ENCODE assay signal across 8 cellular contexts in genomic region chr19:11373166-11373884, GRCh38. TPM values are rescaled to one million over a fixed set of nuclear protein-coding genes. Genes with fewer than 3 reads are reported as not detected.
DNase-seq lines count a peak whose midpoint lies in the region; ATAC-seq and TF ChIP-seq lines count a peak whose summit lies in the region.

No MANE protein-coding gene starts in this region.

- no peaks in the 10 kb centered on the region for H3K36me3 ChIP-seq in SK-N-SH (replicated peaks in 1 of 2; ENCODE audit: control insufficient read depth in 1 of 2, insufficient read depth in 2 of 2, low read length in 1 of 2)
- H3K36me3 ChIP-seq in smooth muscle cell (ENCODE audit: low read depth): no peaks in the 10 kb centered on the region
- H3K36me3 ChIP-seq in spleen: peaks cover 0 to 40% (median 5%) of the 10 kb centered on the region in 6 donors

- peak overlapping the region; percentile 4; the same call in 1 of the 2 replicates for H2AFZ ChIP-seq in SK-N-SH (ENCODE audit: low read depth)
- no peak overlapping the region for H2AFZ ChIP-seq in smooth muscle cell (ENCODE audit: low read depth)

- H3K27me3 ChIP-seq in SK-N-SH (ENCODE audit: insufficient read depth): no peaks in the 10 kb centered on the region
- no peaks in the 10 kb centered on the region for H3K27me3 ChIP-seq in smooth muscle cell (ENCODE audit: low read depth)
- no peaks in the 10 kb centered on the region for H3K27me3 ChIP-seq in spleen (replicated peaks in 1 of 7)

- no peaks in the 10 kb centered on the region for H3K9me2 ChIP-seq in SK-N-SH

- DNase-seq in SK-N-SH: peak; percentile 86
- DNase-seq in NCI-H2171 (lab: John Stamatoyannopoulos, UW): peak; percentile 77
- peak; percentile 74 for DNase-seq in cerebellum (ENCODE audit: low spot score)
- no peak for DNase-seq in smooth muscle cell (lab: John Stamatoyannopoulos, UW; ENCODE audit: unreplicated experiment)
- DNase-seq in stimulated activated CD4-positive, alpha-beta T cell treated with anti-CD3 and anti-CD28 coated beads, Interleukin-2, amount 100 ng/mL, for 24 hours: no peak
- no peak for DNase-seq in spleen

- 52% methylated on average over 9 of the region's 10 CpGs for WGBS in SK-N-SH (ENCODE audit: low lambda C conversion rate)
- 61% methylated on average over 10 of the region's 10 CpGs for WGBS in smooth muscle cell (ENCODE audit: low lambda C conversion rate)
- 53 to 59% (median 56%) methylated on average over 10 of the region's 10 CpGs for WGBS in spleen, 5 donors

- no peaks in the 10 kb centered on the region for H4K20me1 ChIP-seq in SK-N-SH (ENCODE audit: insufficient read depth)
- H4K20me1 ChIP-seq in smooth muscle cell (ENCODE audit: low read depth): no peaks in the 10 kb centered on the region

- no peak for TF ChIP-seq POLR2A in spleen (IDR thresholded peaks at IDR 0.05)

- CTCF ChIA-PET in SK-N-SH (lab: Yijun Ruan, JAX): interaction anchor here (0.6 to 5.9 kb wide), 9 partner anchors 10 to 187 kb away, joined by 3 to 66 read pairs (median 4); partner anchors contain the start of genes EPOR and TSPAN16

- H3K4me1 ChIP-seq in SK-N-SH (ENCODE audit: control insufficient read depth in 1 of 2, insufficient read depth in 2 of 2, low read depth in 1 of 2, low read length in 1 of 2) (peaks cover 14 to 22% of the 10 kb centered on the region in 2 experiments), smooth muscle cell (ENCODE audit: low read depth) (peaks cover 7% of the 10 kb centered on the region), spleen (peaks cover 31 to 48% (median 38%) of the 10 kb centered on the region in 6 donors)

- H3K4me2 ChIP-seq in SK-N-SH (peak overlapping the region; percentile 84), smooth muscle cell (peak overlapping the region; percentile 78)

- intact Hi-C loops in spleen (cut with DNase I; ENCODE audit: low total_unique reads): no loop called here

- ATAC-seq in SK-N-SH treated with all-trans-retinoic acid at 6 μM for 48 hours (no peak), HG03025 (IDR thresholded peaks at IDR 0.05; ENCODE audit: low FRiP score, unreplicated experiment) (no peak)

- H3K4me3 ChIP-seq in SK-N-SH (ENCODE audit: low read depth in 2 of 2, low read length in 1 of 2): peak overlapping the region; percentile 58 to 62; a peak in 3 of 4 replicates
- no peak overlapping the region for H3K4me3 ChIP-seq in smooth muscle cell
- peak overlapping the region in 3 of 8 donors; percentile 57 to 72 (median 62) for H3K4me3 ChIP-seq in spleen

- H3K9me3 ChIP-seq in SK-N-SH (no peaks in the 10 kb centered on the region), smooth muscle cell (replicated peaks; ENCODE audit: low read depth) (no peaks in the 10 kb centered on the region), spleen (no peaks in the 10 kb centered on the region)

- H3F3A ChIP-seq in SK-N-SH (replicated peaks; ENCODE audit: insufficient read depth): peaks cover 22% of the 10 kb centered on the region
- peaks cover 3% of the 10 kb centered on the region for H3F3A ChIP-seq in smooth muscle cell (ENCODE audit: low read depth)

- H3K27ac ChIP-seq in SK-N-SH (ENCODE audit: low read depth in 2 of 2, low read length in 1 of 2): peak overlapping the region; percentile 19 to 72; a peak in 3 of 4 replicates
- no peak overlapping the region for H3K27ac ChIP-seq in smooth muscle cell (ENCODE audit: low read depth)
- H3K27ac ChIP-seq in spleen: peak overlapping the region in 3 of 8 donors; percentile 95 to 97 (median 95)

- H3K9ac ChIP-seq in SK-N-SH (no peak overlapping the region), smooth muscle cell (ENCODE audit: low read depth) (no peak overlapping the region)

- H3K79me2 ChIP-seq in SK-N-SH (ENCODE audit: insufficient read depth): peaks cover 11% of the 10 kb centered on the region
- no peaks in the 10 kb centered on the region for H3K79me2 ChIP-seq in smooth muscle cell (ENCODE audit: low read depth)

- TF ChIP-seq CTCF in SK-N-SH (IDR thresholded peaks at IDR 0.05): no peak
- TF ChIP-seq CTCF in smooth muscle cell (IDR thresholded peaks at IDR 0.05; ENCODE audit: borderline replicate concordance, insufficient read depth, poor library complexity, severe bottlenecking): no peak
- TF ChIP-seq CTCF in spleen (IDR thresholded peaks at IDR 0.05 in 8 of 11, conservative IDR thresholded peaks at IDR 0.05 in 3 of 11): no peak

- TF ChIP-seq EP300 in SK-N-SH (IDR thresholded peaks at IDR 0.05; ENCODE audit: borderline replicate concordance in 1 of 2, low read depth in 1 of 2, low read length in 1 of 2): 0 out of 4 replicates have a peak, but pooled peaks of 1 of the 2 experiments have one; percentile 11

- 0 out of 2 replicates have a peak, but pooled peaks have one; percentile 10 for TF ChIP-seq RAD21 in SK-N-SH (IDR thresholded peaks at IDR 0.05; ENCODE audit: low read length)

- POLR2A ChIA-PET in SK-N-SH (lab: Yijun Ruan, JAX): interaction anchor here (0.6 to 2.3 kb wide), 4 partner anchors 11 to 73 kb away, joined by 3 to 15 read pairs (median 4); partner anchors contain the start of genes CCDC159, EPOR and TMEM205

TF ChIP-seq in SK-N-SH, 30 proteins besides CTCF, POLR2A, EP300 and RAD21 (continues in another document):
- TF ChIP-seq YY1 (IDR thresholded peaks at IDR 0.05; ENCODE audit: low read depth): no peak
- peak; percentile 89 for TF ChIP-seq PBX3 (IDR thresholded peaks at IDR 0.05)
- no peak for TF ChIP-seq NRF1 (IDR thresholded peaks at IDR 0.05; ENCODE audit: low read depth, low read length)
- TF ChIP-seq FOSL2 (IDR thresholded peaks at IDR 0.05; ENCODE audit: borderline replicate concordance, low read depth): no peak
- peak; percentile 99 for TF ChIP-seq MXI1 (IDR thresholded peaks at IDR 0.05; ENCODE audit: low read depth, low read length)
- TF ChIP-seq RXRA (IDR thresholded peaks at IDR 0.05; ENCODE audit: borderline replicate concordance, low read depth): no peak

TF ChIP-seq in SK-N-SH treated with all-trans-retinoic acid at 6 μM for 48 hours, 23 proteins besides CTCF, POLR2A, EP300 and RAD21:
- TF ChIP-seq PPARA (CRISPR knock-in tag; IDR thresholded peaks at IDR 0.05; ENCODE audit: borderline replicate concordance) (no peak), ZFP30 (CRISPR knock-in tag; IDR thresholded peaks at IDR 0.05) (no peak), TOX (CRISPR knock-in tag; IDR thresholded peaks at IDR 0.05; ENCODE audit: borderline replicate concordance) (no peak)

RNA-seq across cellular contexts. Expression of gene SWSAP1, which starts 1.1 kb away (rescaled TPM):
- 2.8 and 3.0 TPM in 2 replicates for polyA plus RNA-seq in SK-N-SH (2012; rRNA removed)
- polyA plus RNA-seq in SK-N-SH (2012; cell fraction: cytosol; rRNA removed): 1.5 and 2.2 TPM in 2 replicates
- polyA plus RNA-seq in SK-N-SH (2012; cell fraction: nucleus; rRNA removed): 5.3 and 6.2 TPM in 2 replicates
- 0.64 TPM for total RNA-seq in cerebellum
- 0.99 and 1.3 TPM in 2 replicates for total RNA-seq in smooth muscle cell
- 2.7 and 2.8 TPM in 2 replicates for polyA plus RNA-seq in smooth muscle cell
- total RNA-seq in spleen: 1 to 10 TPM; 2.7 to 6.0 (median 4.0) TPM
- polyA plus RNA-seq in spleen: 1 to 10 TPM; 7.0 to 9.3 (median 8.3) TPM

RNA-seq across cellular contexts. Expression of gene EPOR, which starts 10.8 kb away (rescaled TPM):
- 15.4 and 16.8 TPM in 2 replicates for polyA plus RNA-seq in SK-N-SH (2012; rRNA removed)
- 5.3 and 7.9 TPM in 2 replicates for polyA plus RNA-seq in SK-N-SH (2012; cell fraction: cytosol; rRNA removed)
- 79.3 and 81.6 TPM in 2 replicates for polyA plus RNA-seq in SK-N-SH (2012; cell fraction: nucleus; rRNA removed)
- total RNA-seq in cerebellum: 3.3 TPM
- total RNA-seq in smooth muscle cell: 9.9 and 11.3 TPM in 2 replicates
- 24.9 and 27.4 TPM in 2 replicates for polyA plus RNA-seq in smooth muscle cell
- total RNA-seq in spleen: 10 to 100 TPM; 15.0 to 24.0 (median 19.9) TPM
- 1 to 10 TPM; 4.5 to 8.2 (median 5.6) TPM for polyA plus RNA-seq in spleen

RNA-seq across cellular contexts. Expression of gene PLPPR2, which starts 18.1 kb away (rescaled TPM):
- polyA plus RNA-seq in SK-N-SH (2012; rRNA removed) (18.9 and 26.2 TPM in 2 replicates), smooth muscle cell (54.0 and 67.1 TPM in 2 replicates), spleen (10 to 100 TPM in 1 of 3 donors, 1 to 10 TPM in 2; 4.2 to 10.8 (median 8.5) TPM)
- 10.6 and 17.6 TPM in 2 replicates for polyA plus RNA-seq in SK-N-SH (2012; cell fraction: cytosol; rRNA removed)
- polyA plus RNA-seq in SK-N-SH (2012; cell fraction: nucleus; rRNA removed): 54.9 and 71.2 TPM in 2 replicates
- total RNA-seq in cerebellum (23.7 TPM), smooth muscle cell (15.1 and 21.4 TPM in 2 replicates), spleen (10 to 100 TPM; 19.0 to 41.0 (median 26.6) TPM)

RNA-seq across cellular contexts. Expression of gene CCDC159, which starts 27.0 kb away (rescaled TPM):
- polyA plus RNA-seq in SK-N-SH (2012; rRNA removed) (25.2 and 30.1 TPM in 2 replicates), smooth muscle cell (8.7 and 9.8 TPM in 2 replicates), spleen (10 to 100 TPM; 34.7 to 83.7 (median 73.9) TPM)
- polyA plus RNA-seq in SK-N-SH (2012; cell fraction: cytosol; rRNA removed): 11.0 and 15.1 TPM in 2 replicates
- polyA plus RNA-seq in SK-N-SH (2012; cell fraction: nucleus; rRNA removed): 160 and 203 TPM in 2 replicates
- total RNA-seq in cerebellum (7.5 TPM), smooth muscle cell (17.0 and 29.4 TPM in 2 replicates), spleen (10 to 100 TPM; 40.1 to 57.5 (median 51.3) TPM)

RNA-seq across cellular contexts. Expression of gene TMEM205, which starts 27.3 kb away (rescaled TPM):
- polyA plus RNA-seq in SK-N-SH (2012; rRNA removed) (209 and 219 TPM in 2 replicates), smooth muscle cell (118 and 119 TPM in 2 replicates), spleen (10 to 100 TPM; 65.8 to 82.0 (median 73.4) TPM)
- 112 and 154 TPM in 2 replicates for polyA plus RNA-seq in SK-N-SH (2012; cell fraction: cytosol; rRNA removed)
- polyA plus RNA-seq in SK-N-SH (2012; cell fraction: nucleus; rRNA removed): 172 and 193 TPM in 2 replicates
- total RNA-seq in cerebellum (20.5 TPM), smooth muscle cell (162 and 163 TPM in 2 replicates), spleen (100 to 1,000 TPM in 3 of 7 donors, 10 to 100 TPM in 4; 44.1 to 143 (median 54.2) TPM)

Comparison
In these comparisons a context has a peak if more than half of its experiments do, and no peak if none do; other contexts are left out.
1. DNase-seq: peak in SK-N-SH (single experiment), NCI-H2171 (single experiment) and cerebellum (single experiment); none in smooth muscle cell (single experiment), stimulated activated CD4-positive, alpha-beta T cell treated with anti-CD3 and anti-CD28 coated beads, Interleukin-2, amount 100 ng/mL, for 24 hours (0 of 2) and spleen (single experiment).